In the genomic region with DNA sequence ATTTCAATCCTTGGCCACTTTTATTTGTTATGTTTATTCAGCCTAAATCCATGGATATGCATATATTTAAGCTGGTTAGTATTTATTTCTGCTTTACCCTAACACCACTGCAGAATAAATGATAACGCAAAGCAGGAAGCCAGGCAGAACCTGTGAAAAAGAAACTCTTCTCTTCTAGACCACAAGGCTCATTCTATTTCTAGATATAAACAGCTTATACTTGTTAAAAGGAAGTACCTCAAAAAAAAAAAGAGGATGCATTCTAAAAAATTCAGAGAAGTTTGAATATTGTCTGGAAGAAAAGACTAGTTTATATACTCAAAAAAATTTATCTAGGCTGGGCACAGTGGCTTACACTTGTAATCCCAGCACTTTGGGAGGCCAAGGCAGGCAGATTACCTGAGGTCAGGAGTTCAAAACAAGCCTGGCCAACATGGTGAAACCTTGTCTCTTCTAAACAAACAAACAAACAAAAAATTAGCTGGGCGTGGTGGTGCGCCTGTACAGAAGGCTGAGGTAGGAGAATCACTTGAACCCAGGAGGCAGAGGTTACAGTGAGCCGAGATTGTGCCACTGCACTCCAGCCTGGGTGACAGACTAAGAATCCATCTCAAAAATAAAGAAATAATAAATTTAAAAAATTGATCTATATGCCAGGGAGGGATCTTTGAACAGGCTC, we compare ENCODE assay signal across 8 cellular contexts. TPM values are rescaled to one million over a fixed set of nuclear protein-coding genes. Genes with fewer than 3 reads are reported as not detected.
DNase-seq lines count a peak whose midpoint lies in the region; ATAC-seq and TF ChIP-seq lines count a peak whose summit lies in the region.

No MANE protein-coding gene starts in this region.

- H3K4me2 ChIP-seq in GM23338 = no peak overlapping the region

- intact Hi-C loops in activated CD8-positive, alpha-beta T cell treated with anti-CD3 and anti-CD28 coated beads for 36 hours (cut with micrococcal nuclease) = loop anchor here (2.0 to 10.0 kb wide), 5 partner anchors 56 to 426 kb away; a partner anchor contains a TSS

- 85% methylated on average over 4 of the region's 4 CpGs; no CpG with 5 or more reads in 1 of the 2 donors for WGBS in gastroesophageal sphincter (ENCODE audit: low coverage in 1 of 2), 2 donors

- POLR2A ChIA-PET in activated CD8-positive, alpha-beta T cell treated with anti-CD3 and anti-CD28 coated beads for 36 hours (lab: Charles Lee) = interaction anchor here (0.6 to 2.5 kb wide), 8 partner anchors 55 to 451 kb away, joined by 3 to 20 read pairs (median 3); a partner anchor contains a TSS

- no peak for TF ChIP-seq CTCF in activated CD8-positive, alpha-beta T cell treated with anti-CD3 and anti-CD28 coated beads for 36 hours (IDR thresholded peaks at IDR 0.05)
- no peak for TF ChIP-seq CTCF in foreskin fibroblast (IDR thresholded peaks at IDR 0.05; ENCODE audit: low read depth, low read length)
- TF ChIP-seq CTCF in GM23338 (conservative IDR thresholded peaks at IDR 0.05; ENCODE audit: low read depth in 2 of 2) = no peak
- no peak for TF ChIP-seq CTCF in gastroesophageal sphincter (IDR thresholded peaks at IDR 0.05)

- H3K9me2 ChIP-seq in GM23338 (ENCODE audit: insufficient read depth) = no peaks in the 10 kb centered on the region

- H2AFZ ChIP-seq in GM23338 = no peak overlapping the region

- no peak for TF ChIP-seq EP300 in gastroesophageal sphincter (IDR thresholded peaks at IDR 0.05)

- no peaks in the 10 kb centered on the region for H3F3A ChIP-seq in GM23338 (replicated peaks; ENCODE audit: low read depth)

- no peaks in the 10 kb centered on the region for H3K27me3 ChIP-seq in GM23338 (ENCODE audit: insufficient read depth)
- no peaks in the 10 kb centered on the region for H3K27me3 ChIP-seq in gastroesophageal sphincter

- H3K4me1 ChIP-seq in GM23338 (ENCODE audit: insufficient read depth) = no peaks in the 10 kb centered on the region
- peaks cover 0 to 4% (median 0%) of the 10 kb centered on the region in 3 donors for H3K4me1 ChIP-seq in gastroesophageal sphincter

- DNase-seq in CD1c-positive myeloid dendritic cell (ENCODE audit: extremely low spot score) (peak; percentile 34), foreskin fibroblast (no peak), GM23338 (ENCODE audit: low spot score) (no peak), H4 (ENCODE audit: low spot score) (no peak)
- peak; percentile 31 for DNase-seq in activated CD8-positive, alpha-beta T cell treated with anti-CD3 and anti-CD28 coated beads for 36 hours

- TF ChIP-seq POLR2A in gastroesophageal sphincter (IDR thresholded peaks at IDR 0.05) = no peak

- CTCF ChIA-PET in activated CD8-positive, alpha-beta T cell treated with anti-CD3 and anti-CD28 coated beads for 36 hours (lab: Charles Lee) = interaction anchor here (0.8 to 6.3 kb wide), 10 partner anchors 9 to 450 kb away, joined by 3 to 71 read pairs (median 4); a partner anchor contains a TSS

- H3K27ac ChIP-seq in GM23338 (ENCODE audit: low read depth) (no peak overlapping the region), gastroesophageal sphincter (no peak overlapping the region)

- no peaks in the 10 kb centered on the region for H3K36me3 ChIP-seq in GM23338 (ENCODE audit: insufficient read depth)
- H3K36me3 ChIP-seq in gastroesophageal sphincter = no peaks in the 10 kb centered on the region

- no peak overlapping the region for H3K4me3 ChIP-seq in foreskin fibroblast (ENCODE audit: low read depth in 1 of 2, low read length in 2 of 2)
- no peak overlapping the region for H3K4me3 ChIP-seq in GM23338
- H3K4me3 ChIP-seq in gastroesophageal sphincter = no peak overlapping the region

- H4K20me1 ChIP-seq in GM23338 (replicated peaks; ENCODE audit: insufficient read depth) = no peaks in the 10 kb centered on the region

- peaks cover 18% of the 10 kb centered on the region for H3K36me3 Mint-ChIP-seq in activated CD8-positive, alpha-beta T cell treated with anti-CD3 and anti-CD28 coated beads for 36 hours (ENCODE audit: low read depth)
- H3K36me3 Mint-ChIP-seq in GM23338 (ENCODE audit: low read depth) = no peaks in the 10 kb centered on the region

- H3K27ac Mint-ChIP-seq in activated CD8-positive, alpha-beta T cell treated with anti-CD3 and anti-CD28 coated beads for 36 hours = peak overlapping the region; percentile 86
- no peak overlapping the region for H3K27ac Mint-ChIP-seq in GM23338

- no peaks in the 10 kb centered on the region for H3K9me3 ChIP-seq in gastroesophageal sphincter

- H3K79me2 ChIP-seq in GM23338 (replicated peaks; ENCODE audit: insufficient read depth) = no peaks in the 10 kb centered on the region

- H3K4me3 Mint-ChIP-seq in activated CD8-positive, alpha-beta T cell treated with anti-CD3 and anti-CD28 coated beads for 36 hours = peak overlapping the region; percentile 62
- H3K4me3 Mint-ChIP-seq in GM23338 = no peak overlapping the region

- H3K9me3 Mint-ChIP-seq in activated CD8-positive, alpha-beta T cell treated with anti-CD3 and anti-CD28 coated beads for 36 hours = no peaks in the 10 kb centered on the region
- H3K9me3 Mint-ChIP-seq in GM23338 = no peaks in the 10 kb centered on the region

- H3K4me1 Mint-ChIP-seq in activated CD8-positive, alpha-beta T cell treated with anti-CD3 and anti-CD28 coated beads for 36 hours (ENCODE audit: low read depth) = peaks cover 60% of the 10 kb centered on the region
- H3K4me1 Mint-ChIP-seq in GM23338 = peaks cover 3% of the 10 kb centered on the region; the same call in 2 of the 3 replicates

- ATAC-seq in GM19324 (IDR thresholded peaks at IDR 0.05; ENCODE audit: low FRiP score, unreplicated experiment) (peak; percentile 86), HG03097 (IDR thresholded peaks at IDR 0.05; ENCODE audit: low FRiP score, unreplicated experiment) (peak; percentile 73), GM23338 (no peak), gastroesophageal sphincter (no peak)
- ATAC-seq in activated CD8-positive, alpha-beta T cell treated with anti-CD3 and anti-CD28 coated beads for 36 hours = peak; percentile 61

- H3K27me3 Mint-ChIP-seq in activated CD8-positive, alpha-beta T cell treated with anti-CD3 and anti-CD28 coated beads for 36 hours = no peaks in the 10 kb centered on the region
- H3K27me3 Mint-ChIP-seq in GM23338 (ENCODE audit: insufficient read depth, low read depth, poor library complexity) = peaks cover 2% of the 10 kb centered on the region

TF ChIP-seq in GM23338, 12 proteins besides CTCF, POLR2A, EP300 and RAD21 (continues in another document):
- no peak for TF ChIP-seq JUNB (IDR thresholded peaks at IDR 0.05; ENCODE audit: unreplicated experiment)

RNA-seq across cellular contexts. Expression of a gene that starts 55.8 kb away (rescaled TPM):
- 1 to 10 TPM; 5.9 to 6.4 TPM for total RNA-seq in activated CD8-positive, alpha-beta T cell treated with anti-CD3 and anti-CD28 coated beads for 36 hours
- total RNA-seq in GM23338 (2014; rRNA removed; shearing (Covaris generic)) = 2.4 and 3.0 TPM in 2 replicates
- polyA plus RNA-seq in GM23338 (2016; fragmentation: Nextera tagmentation; extraction: Ambion mirVana) = 1.1 TPM in 1 of 2 replicates, not detected in the other
- 10 to 100 TPM in 1 of 4 donors, 1 to 10 TPM in 3; 5.3 to 10.8 (median 7.1) TPM for total RNA-seq in gastroesophageal sphincter
- total RNA-seq in H4 (2014; rRNA removed; shearing (Covaris generic)) = 3.6 and 4.0 TPM in 2 replicates

RNA-seq across cellular contexts. Expression of a gene that starts 57.1 kb away (rescaled TPM):
- 10 to 100 TPM; 31.9 to 34.8 TPM for total RNA-seq in activated CD8-positive, alpha-beta T cell treated with anti-CD3 and anti-CD28 coated beads for 36 hours
- total RNA-seq in GM23338 (2014; rRNA removed; shearing (Covaris generic)) = 17.2 and 17.5 TPM in 2 replicates
- polyA plus RNA-seq in GM23338 (2016; fragmentation: Nextera tagmentation; extraction: Ambion mirVana) = 9.0 and 11.8 TPM in 2 replicates
- total RNA-seq in gastroesophageal sphincter = 10 to 100 TPM; 17.6 to 35.2 (median 23.8) TPM
- 9.5 and 9.7 TPM in 2 replicates for total RNA-seq in H4 (2014; rRNA removed; shearing (Covaris generic))

Comparison
In these comparisons a context has a peak if more than half of its experiments do, and no peak if none do; other contexts are left out.
1. DNase-seq: peak in CD1c-positive myeloid dendritic cell (single experiment) and activated CD8-positive, alpha-beta T cell treated with anti-CD3 and anti-CD28 coated beads for 36 hours (single experiment); none in foreskin fibroblast (0 of 2), GM23338 (single experiment) and H4 (single experiment).
2. ATAC-seq: peak in GM19324 (single experiment), HG03097 (single experiment) and activated CD8-positive, alpha-beta T cell treated with anti-CD3 and anti-CD28 coated beads for 36 hours (single experiment); none in GM23338 (single experiment) and gastroesophageal sphincter (single experiment).